ENCODE assay signal across 11 cellular contexts in the genomic region with DNA sequence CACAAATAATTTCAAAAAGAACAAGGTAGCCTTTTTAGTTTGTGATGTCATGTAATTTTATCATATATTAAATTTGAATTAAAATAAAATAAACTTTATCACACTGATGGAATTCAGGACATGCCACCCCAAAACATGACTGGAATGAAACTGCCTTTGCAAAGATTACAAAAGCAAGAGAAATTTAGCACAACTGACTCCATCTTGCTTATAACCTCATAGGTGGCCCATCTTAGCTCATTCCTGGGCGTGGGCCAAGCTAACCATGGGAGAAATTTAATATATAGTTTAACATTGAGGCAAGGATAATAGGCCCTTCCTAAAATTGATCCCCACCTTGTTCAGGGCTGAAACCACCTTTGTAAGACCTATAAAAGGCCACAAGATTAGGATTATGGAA.
"Had no signal": no experiment of that assay in that cellular context is flagged by ENCODE, and none has a peak within 500 bp of the region (broad histone marks: within the 10 kb centered on the region; RNA-seq: fewer than 3 reads in every experiment).

No MANE protein-coding gene starts in this region.

- H3K9ac ChIP-seq: GM23248 had no signal

- H3K4me2 ChIP-seq: GM23338 had no signal

- H3K4me3 ChIP-seq: GM23248, GM23338, HAP-1 had no signal

- ATAC-seq: GM23338, HCT116 had no signal

- H2AFZ ChIP-seq: GM23248, GM23338 had no signal

- H3K36me3 ChIP-seq: HAP-1 had no signal

- H3K27ac ChIP-seq: GM23248 had no signal

- FAIRE-seq: H1, H54 had no signal

- H3K9me3 ChIP-seq: HAP-1 had no signal

- DNase-seq: GM23248, GOT3, H7, H9, HCEC 1CT, HFFc6 had no signal

- H3K4me1 ChIP-seq: HAP-1 had no signal
